1 cellular context compared by ENCODE assay signal in the genomic region with DNA sequence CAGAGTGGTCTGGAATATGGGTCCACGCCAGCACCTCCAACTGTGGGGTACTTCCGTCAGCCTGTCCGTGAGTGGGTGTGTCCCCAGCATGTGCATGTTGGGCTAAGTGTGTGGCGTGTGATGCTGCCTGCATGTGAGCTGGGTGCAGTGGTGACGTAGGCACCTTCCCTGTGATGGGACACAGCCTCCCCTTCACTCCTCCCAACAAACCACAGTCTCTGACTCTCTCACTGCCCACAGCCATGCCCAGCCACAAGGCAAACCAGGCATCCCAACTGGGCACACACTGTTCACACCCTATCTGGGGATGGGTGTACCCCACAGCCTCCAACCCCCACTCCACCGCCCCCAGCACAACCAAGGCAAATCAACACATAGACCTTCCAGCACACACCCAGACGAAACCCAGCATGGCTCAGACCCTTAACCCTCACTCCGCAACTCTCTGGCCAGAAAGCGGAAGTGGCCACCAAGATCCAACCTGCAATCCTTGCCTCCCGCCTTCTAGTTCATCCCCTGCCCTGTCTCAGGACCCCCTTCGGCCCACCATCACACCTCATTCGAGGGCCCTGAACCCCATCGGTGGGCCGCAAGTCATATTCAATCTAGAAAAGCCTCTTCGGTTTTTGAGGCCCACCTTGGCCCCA.
A peak's percentile ranks its signal among the peaks of the same experiment; 100 is the strongest.
TF ChIP-seq lines count a peak whose summit lies in the region.

No MANE protein-coding gene starts in this region.

TF ChIP-seq in H1, 55 proteins besides CTCF, POLR2A, EP300 and RAD21:
- TF ChIP-seq HDAC2 (IDR thresholded peaks at IDR 0.05; ENCODE audit: borderline replicate concordance in 1 of 2, low read depth in 2 of 2, low read length in 2 of 2): no peak
- TF ChIP-seq SUZ12 (IDR thresholded peaks at IDR 0.05; ENCODE audit: low read length): no peak; the same call in 1 of the 2 replicates
- TF ChIP-seq SP4 (IDR thresholded peaks at IDR 0.05; ENCODE audit: low read length): no peak
- no peak for TF ChIP-seq CHD1 (IDR thresholded peaks at IDR 0.05; ENCODE audit: low read depth, low read length)
- TF ChIP-seq CTBP2 (IDR thresholded peaks at IDR 0.05; ENCODE audit: borderline replicate concordance, insufficient read depth, insufficient read length, low read length): no peak
- TF ChIP-seq, protein P1, sequence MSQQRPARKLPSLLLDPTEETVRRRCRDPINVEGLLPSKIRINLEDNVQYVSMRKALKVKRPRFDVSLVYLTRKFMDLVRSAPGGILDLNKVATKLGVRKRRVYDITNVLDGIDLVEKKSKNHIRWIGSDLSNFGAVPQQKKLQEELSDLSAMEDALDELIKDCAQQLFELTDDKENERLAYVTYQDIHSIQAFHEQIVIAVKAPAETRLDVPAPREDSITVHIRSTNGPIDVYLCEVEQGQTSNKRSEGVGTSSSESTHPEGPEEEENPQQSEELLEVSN (IDR thresholded peaks at IDR 0.05): 0 out of 2 replicates have a peak, but pooled peaks have one; percentile 18
- no peak for TF ChIP-seq PHF8 (conservative IDR thresholded peaks at IDR 0.05; ENCODE audit: low read depth, low read length)
